14 cellular contexts compared by ENCODE assay signal in the genomic region with DNA sequence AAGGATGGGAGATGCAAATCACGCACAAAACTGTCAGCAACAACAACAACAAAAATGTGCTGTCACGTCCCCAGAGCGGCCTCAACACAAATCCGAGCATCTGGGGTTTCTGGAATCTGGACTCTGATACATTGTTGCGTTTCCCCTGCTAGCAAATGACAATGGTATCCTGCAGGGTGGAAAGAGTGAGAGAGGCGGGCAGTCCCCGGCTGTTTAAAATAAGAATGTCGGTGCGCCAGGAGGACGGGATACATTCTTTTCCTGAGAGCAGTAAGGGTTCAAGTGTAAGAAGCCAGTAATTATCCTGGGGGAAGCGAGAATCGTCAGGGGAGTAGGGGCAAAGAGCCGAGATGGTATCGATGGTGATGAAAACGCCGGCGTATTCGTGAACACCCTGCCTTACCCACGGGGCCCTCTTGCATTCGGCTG.
DNase-seq lines count a peak whose midpoint lies in the region; ATAC-seq lines count a peak whose summit lies in the region.
"Had no signal": no experiment of that assay in that cellular context is flagged by ENCODE, and none has a peak within 500 bp of the region (broad histone marks: within the 10 kb centered on the region; RNA-seq: fewer than 3 reads in every experiment).

No MANE protein-coding gene starts in this region.

- no peak for ATAC-seq in GM18511 (IDR thresholded peaks at IDR 0.05; ENCODE audit: unreplicated experiment)
- ATAC-seq in HG03469 (IDR thresholded peaks at IDR 0.05; ENCODE audit: unreplicated experiment), result no peak
- ATAC-seq: left lung, natural killer cell had no signal

- H3K36me3 ChIP-seq in NT2/D1 (ENCODE audit: insufficient read depth, insufficient read length, low read length), result no peaks in the 10 kb centered on the region
- H3K36me3 ChIP-seq: left lung had no signal

- no peaks in the 10 kb centered on the region for H3K9me3 ChIP-seq in NT2/D1 (ENCODE audit: insufficient read depth, low read length)
- H3K9me3 ChIP-seq: left lung had no signal

- peaks cover 2% of the 10 kb centered on the region for H3K4me1 ChIP-seq in NT2/D1 (ENCODE audit: insufficient read depth, insufficient read length)
- H3K4me1 ChIP-seq: left lung had no signal

- DNase-seq in DMS 273 (lab: John Stamatoyannopoulos, UW; ENCODE audit: unreplicated experiment) (peak; percentile 32), DMS 273 treated with DMSO at 0.1 percent for 48 hours (lab: John Stamatoyannopoulos, UW) (no peak), NT2/D1 (ENCODE audit: low read depth, low spot score) (peak; percentile 95), iPS DF 4.7 (ENCODE audit: extremely low read depth, low spot score) (peak; percentile 96), retina (peak; percentile 67), HuH-7.5 (ENCODE audit: low spot score) (no peak)
- DNase-seq: activated naive CD4-positive, alpha-beta T cell treated with Interleukin-2 at 50 U/mL for 16 hours; CD8-positive, alpha-beta memory T cell; left lung; natural killer cell; NCI-H2081 had no signal

- H3K9ac ChIP-seq in NT2/D1 (ENCODE audit: insufficient read length, low read depth), result no peak overlapping the region
- H3K9ac ChIP-seq: KMS-11 had no signal

- no peak overlapping the region for H3K4me3 ChIP-seq in NT2/D1 (ENCODE audit: insufficient read length, low read depth)
- H3K4me3 ChIP-seq: left lung had no signal

- no peaks in the 10 kb centered on the region for H3K27me3 ChIP-seq in NT2/D1 (ENCODE audit: insufficient read depth, insufficient read length)

Comparison
In these comparisons a context has a peak if more than half of its experiments do, and no peak if none do; other contexts are left out.
1. DNase-seq: peak in DMS 273 (single experiment), NT2/D1 (single experiment), iPS DF 4.7 (single experiment) and retina (single experiment); none in DMS 273 treated with DMSO at 0.1 percent for 48 hours (single experiment) and HuH-7.5 (single experiment).